In genomic region chr18:51425889-51426288, GRCh38 we compare ENCODE assay signal across 14 cellular contexts.
DNase-seq lines count a peak whose midpoint lies in the region; ATAC-seq and TF ChIP-seq lines count a peak whose summit lies in the region.
"Had no signal": no experiment of that assay in that cellular context is flagged by ENCODE, and none has a peak within 500 bp of the region (broad histone marks: within the 10 kb centered on the region; RNA-seq: fewer than 3 reads in every experiment).

No MANE protein-coding gene starts in this region.

- peak; percentile 26 to 48 for ATAC-seq in activated naive CD4-positive, alpha-beta T cell treated with anti-CD3 and anti-CD28 coated beads, Interleukin-2, amount 50 U/mL, for 72 hours
- peak; percentile 67 for ATAC-seq in HG02610 (IDR thresholded peaks at IDR 0.05; ENCODE audit: unreplicated experiment)
- ATAC-seq in GM21423 (IDR thresholded peaks at IDR 0.05; ENCODE audit: unreplicated experiment) = no peak

- intact Hi-C loops in posterior cingulate gyrus (cut with DNase I) = no loop called here

- no peaks in the 10 kb centered on the region for H3K36me3 Mint-ChIP-seq in activated naive CD4-positive, alpha-beta T cell treated with anti-CD3 and anti-CD28 coated beads, Interleukin-2, amount 50 U/mL, for 72 hours
- no peaks in the 10 kb centered on the region for H3K36me3 Mint-ChIP-seq in type B pancreatic cell

- H3K27me3 Mint-ChIP-seq in type B pancreatic cell = no peaks in the 10 kb centered on the region

- peaks cover 4 to 6% of the 10 kb centered on the region in 2 donors for H3K9me3 Mint-ChIP-seq in activated naive CD4-positive, alpha-beta T cell treated with anti-CD3 and anti-CD28 coated beads, Interleukin-2, amount 50 U/mL, for 72 hours
- peaks cover 12% of the 10 kb centered on the region for H3K9me3 Mint-ChIP-seq in type B pancreatic cell

- no peak for TF ChIP-seq CTCF in type B pancreatic cell (conservative IDR thresholded peaks at IDR 0.05)

- no peak for DNase-seq in activated naive CD4-positive, alpha-beta T cell treated with anti-CD3 and anti-CD28 coated beads, Interleukin-2, amount 50 U/mL, for 72 hours (ENCODE audit: low spot score in 2 of 2)
- no peak for DNase-seq in activated naive CD4-positive, alpha-beta T cell treated with anti-CD3 and anti-CD28 coated beads, Interleukin-2, amount 50 U/mL, for 16 hours
- DNase-seq in OCI-M1 (lab: John Stamatoyannopoulos, UW) = peak; percentile 11
- no peak for DNase-seq in type B pancreatic cell (ENCODE audit: extremely low spot score, unreplicated experiment)
- no peak for DNase-seq in activated effector memory CD4-positive, alpha-beta T cell treated with Interleukin-2 at 50 U/mL for 16 hours
- no peak for DNase-seq in posterior cingulate gyrus
- DNase-seq: activated CD8-positive, alpha-beta memory T cell treated with anti-CD3 and anti-CD28 coated beads, Interleukin-2, amount 50 U/mL, for 48 hours; AML-193; GF-D8; kidney glomerular epithelial cell; NCI-H748 treated with DMSO at 0.1 percent for 48 hours; occipital lobe had no signal

- no peak overlapping the region for H3K4me3 Mint-ChIP-seq in type B pancreatic cell

- no peak overlapping the region for H3K27ac Mint-ChIP-seq in activated naive CD4-positive, alpha-beta T cell treated with anti-CD3 and anti-CD28 coated beads, Interleukin-2, amount 50 U/mL, for 72 hours
- peak overlapping the region; percentile 86 for H3K27ac Mint-ChIP-seq in type B pancreatic cell

- H3K4me1 Mint-ChIP-seq in type B pancreatic cell (ENCODE audit: unreplicated experiment) = peaks cover 18% of the 10 kb centered on the region
